In genomic region chr17:78179372-78179771, GRCh38 we compare ENCODE assay signal across 12 cellular contexts. TPM values are rescaled to one million over a fixed set of nuclear protein-coding genes. Genes with fewer than 3 reads are reported as not detected.
DNase-seq lines count a peak whose midpoint lies in the region; ATAC-seq and TF ChIP-seq lines count a peak whose summit lies in the region.
"Had no signal": no experiment of that assay in that cellular context is flagged by ENCODE, and none has a peak within 500 bp of the region (broad histone marks: within the 10 kb centered on the region; RNA-seq: fewer than 3 reads in every experiment).

No MANE protein-coding gene starts in this region.

- H3K36me3 ChIP-seq in esophagus (ENCODE audit: control insufficient read depth in 2 of 2, insufficient read depth in 2 of 2, low read length in 1 of 2) = peaks cover 0 to 3% of the 10 kb centered on the region in 2 donors
- no peaks in the 10 kb centered on the region for H3K36me3 ChIP-seq in ovary
- H3K36me3 ChIP-seq: right atrium auricular region had no signal

- ATAC-seq in HG02759 (IDR thresholded peaks at IDR 0.05; ENCODE audit: unreplicated experiment) = no peak
- no peak for ATAC-seq in HG03432 (IDR thresholded peaks at IDR 0.05; ENCODE audit: unreplicated experiment)

- DNase-seq in AG08396 (ENCODE audit: low spot score) (peak; percentile 76), RWPE1 (ENCODE audit: low spot score) (no peak), ovary (peak in 2 of 5 donors; percentile 36 to 47), germinal center (ENCODE audit: low spot score) (no peak), NOMO-1 treated with DMSO at 0.1 percent for 48 hours (lab: John Stamatoyannopoulos, UW; ENCODE audit: unreplicated experiment) (no peak)
- DNase-seq: activated CD4-positive, alpha-beta T cell treated with anti-CD3 and anti-CD28 coated beads, Interleukin-2, amount 10 ng/mL, durations not matched to agents 7 days and 5 days; NCI-H1105 had no signal

- H3K4me3 ChIP-seq in esophagus (ENCODE audit: low read depth in 1 of 2, low read length in 2 of 2) (no peak overlapping the region), ovary (no peak overlapping the region)
- H3K4me3 ChIP-seq: right atrium auricular region had no signal

- no peaks in the 10 kb centered on the region for H3K27me3 ChIP-seq in esophagus (ENCODE audit: control insufficient read depth in 1 of 2, insufficient read depth in 2 of 2, low read length in 2 of 2)
- no peaks in the 10 kb centered on the region for H3K27me3 ChIP-seq in ovary
- H3K27me3 ChIP-seq: right atrium auricular region had no signal

- no peak for TF ChIP-seq POLR2A in ovary (IDR thresholded peaks at IDR 0.05)

- POLR2A ChIA-PET in RWPE1 (lab: Yijun Ruan, JAX; ENCODE audit: low non-redundant PET) = no interaction called here

- peak overlapping the region; percentile 66 for H3K27ac ChIP-seq in RWPE1
- H3K27ac ChIP-seq in esophagus (ENCODE audit: low read depth in 2 of 2, low read length in 1 of 2) = peak overlapping the region; percentile 50 to 52
- peak overlapping the region; percentile 71 to 84 for H3K27ac ChIP-seq in ovary

- TF ChIP-seq EP300 in ovary (IDR thresholded peaks at IDR 0.05) = no peak

- CTCF ChIA-PET in RWPE1 (lab: Yijun Ruan, JAX) = interaction anchor here (1.7 kb wide), 1 partner anchor 67 kb away, joined by 6 read pairs; no protein-coding TSS in a partner anchor

- TF ChIP-seq CTCF in RWPE1 (conservative IDR thresholded peaks at IDR 0.05; ENCODE audit: low read depth) (no peak), ovary (IDR thresholded peaks at IDR 0.05) (no peak)

- intact Hi-C loops in ovary (cut with DNase I) = loop anchor here in 2 of 4 donors (5.0 kb wide), 1 partner anchor 67 kb away; no protein-coding TSS in a partner anchor

- no peaks in the 10 kb centered on the region for H3K9me3 ChIP-seq in esophagus (ENCODE audit: control insufficient read depth in 2 of 2, insufficient read depth in 1 of 2, low read depth in 1 of 2, low read length in 1 of 2)
- no peaks in the 10 kb centered on the region for H3K9me3 ChIP-seq in ovary
- H3K9me3 ChIP-seq: right atrium auricular region had no signal

- H3K4me1 ChIP-seq in esophagus (ENCODE audit: control insufficient read depth in 2 of 2, insufficient read depth in 2 of 2, low read length in 1 of 2) (peaks cover 4 to 21% of the 10 kb centered on the region in 2 donors), ovary (ENCODE audit: insufficient read depth) (peaks cover 17% of the 10 kb centered on the region)

- WGBS in esophagus, 2 donors = 70 to 81% methylated on average over 17 of the region's 17 CpGs
- 84 to 86% (median 85%) methylated on average over 17 of the region's 17 CpGs for WGBS in ovary, 3 donors

RNA-seq across cellular contexts. Expression of gene TK1, which starts 7.5 kb away (rescaled TPM):
- polyA plus RNA-seq in esophagus (10 to 100 TPM; 16.9 to 37.4 TPM), ovary (1 to 10 TPM in 1 of 2 donors, under 1 TPM in 1; 0.65 to 1.4 TPM)
- total RNA-seq in ovary = 1 to 10 TPM in 4 of 7 donors, under 1 TPM in 3; 0.35 to 4.9 (median 1.4) TPM

RNA-seq across cellular contexts. Expression of gene AFMID, which starts 7.8 kb away (rescaled TPM):
- polyA plus RNA-seq in esophagus (10 to 100 TPM; 18.4 to 20.7 TPM), ovary (10 to 100 TPM; 42.9 to 45.3 TPM)
- total RNA-seq in ovary = 10 to 100 TPM; 32.4 to 69.5 (median 38.5) TPM

RNA-seq across cellular contexts. Expression of gene SYNGR2, which starts 11.0 kb away (rescaled TPM):
- polyA plus RNA-seq in esophagus (10 to 100 TPM; 52.3 to 96.4 TPM), ovary (10 to 100 TPM; 11.9 to 51.5 TPM)
- total RNA-seq in ovary = 10 to 100 TPM; 25.2 to 88.7 (median 45.8) TPM

RNA-seq across cellular contexts. Expression of gene C17orf99, which starts 33.2 kb away (rescaled TPM):
- polyA plus RNA-seq in esophagus (under 1 TPM; 0.12 to 0.27 TPM), ovary (under 1 TPM in 1 of 2 donors, not detected in 1; 0.11 TPM)
- total RNA-seq in ovary = 1 to 10 TPM in 1 of 7 donors, under 1 TPM in 1, not detected in 5; 0.10 to 1.8 TPM
- total RNA-seq: activated CD4-positive, alpha-beta T cell treated with anti-CD3 and anti-CD28 coated beads, Interleukin-2, amount 10 ng/mL, durations not matched to agents 7 days and 5 days; H1; right atrium auricular region had no signal
- polyA plus RNA-seq: H1 had no signal

RNA-seq across cellular contexts. Expression of gene BIRC5, which starts 34.7 kb away (rescaled TPM):
- polyA plus RNA-seq in esophagus (10 to 100 TPM in 1 of 2 donors, 1 to 10 TPM in 1; 8.0 to 17.6 TPM), ovary (1 to 10 TPM in 1 of 2 donors, under 1 TPM in 1; 0.73 to 1.4 TPM)
- total RNA-seq in ovary = 1 to 10 TPM in 2 of 7 donors, under 1 TPM in 3, not detected in 2; 0.11 to 1.4 (median 0.24) TPM

Comparison
In these comparisons a context has a peak if more than half of its experiments do, and no peak if none do; other contexts are left out.
1. RNA of gene TK1, which starts 7.5 kb away (polyA plus RNA-seq): 16.9 to 37.4 TPM in esophagus; 0.65 to 1.4 TPM in ovary; every median in the first group is over 4 times any median in the second.
2. Peak in every context shown above with its lines, with median percentiles within 50 percentile points of each other: H3K27ac ChIP-seq.